21 cellular contexts compared by ENCODE assay signal in genomic region chr3:171940250-171940649, GRCh38.
DNase-seq lines count a peak whose midpoint lies in the region; ATAC-seq, FAIRE-seq and TF ChIP-seq lines count a peak whose summit lies in the region.
"Had no signal": no experiment of that assay in that cellular context is flagged by ENCODE, and none has a peak within 500 bp of the region (broad histone marks: within the 10 kb centered on the region; RNA-seq: fewer than 3 reads in every experiment).

No MANE protein-coding gene starts in this region.

- H3K4ac ChIP-seq in mesenchymal stem cell (ENCODE audit: low read depth in 1 of 2, low read length in 2 of 2), result peak overlapping the region; percentile 32 to 35

- no peaks in the 10 kb centered on the region for H3K79me2 ChIP-seq in osteoblast (ENCODE audit: insufficient read depth, low read length)

- H3K23ac ChIP-seq in mesenchymal stem cell (ENCODE audit: low read length in 2 of 2), result no peak overlapping the region

- no peak for TF ChIP-seq EP300 in A549 (IDR thresholded peaks at IDR 0.05)

- H3K4me1 ChIP-seq in A549 (peaks cover 61% of the 10 kb centered on the region), mesenchymal stem cell (ENCODE audit: control insufficient read depth, insufficient read depth, low read depth, low read length) (peaks cover 7% of the 10 kb centered on the region), osteoblast (ENCODE audit: insufficient read depth, low read length) (peaks cover 13% of the 10 kb centered on the region), testis (no peaks in the 10 kb centered on the region)
- H3K4me1 ChIP-seq: HAP-1 had no signal

- no peak overlapping the region for H2BK12ac ChIP-seq in mesenchymal stem cell (ENCODE audit: low read length in 2 of 2)

- H2AFZ ChIP-seq in mesenchymal stem cell (ENCODE audit: low read depth, low read length), result no peak overlapping the region
- peak overlapping the region; percentile 58 for H2AFZ ChIP-seq in osteoblast (ENCODE audit: low read length)

- TF ChIP-seq RAD21 in A549 (conservative IDR thresholded peaks at IDR 0.05 in 1 of 2, IDR thresholded peaks at IDR 0.05 in 1 of 2), result no peak

- H3K9me3 ChIP-seq in A549 (no peaks in the 10 kb centered on the region), mesenchymal stem cell (ENCODE audit: control insufficient read depth, low read length) (no peaks in the 10 kb centered on the region), osteoblast (ENCODE audit: low read depth, low read length) (no peaks in the 10 kb centered on the region), testis (no peaks in the 10 kb centered on the region)
- H3K9me3 ChIP-seq: HAP-1 had no signal

- intact Hi-C loops in testis (cut with DNase I; ENCODE audit: low total_unique reads), result no loop called here

- H3K18ac ChIP-seq in mesenchymal stem cell (ENCODE audit: low read depth in 1 of 2, low read length in 2 of 2), result peak overlapping the region in 1 of 2 experiments; percentile 75

- TF ChIP-seq POLR2A in A549 (IDR thresholded peaks at IDR 0.05; ENCODE audit: low read length) (no peak), NB4 (IDR thresholded peaks at IDR 0.05; ENCODE audit: extremely low read depth, insufficient read length) (no peak), testis (IDR thresholded peaks at IDR 0.05) (no peak)

- FAIRE-seq in A549 (lab: Jason Lieb, UNC), result no peak
- FAIRE-seq: D721Med, G401.6, GM12891, H1 had no signal

- no peak overlapping the region for H4K8ac ChIP-seq in mesenchymal stem cell (ENCODE audit: low read length)

- TF ChIP-seq CTCF in A549 (IDR thresholded peaks at IDR 0.05), result no peak
- TF ChIP-seq CTCF in NB4 (IDR thresholded peaks at IDR 0.05; ENCODE audit: low read depth, low read length), result no peak
- no peak for TF ChIP-seq CTCF in osteoblast (IDR thresholded peaks at IDR 0.05; ENCODE audit: extremely low read depth, low read depth, low read length)
- TF ChIP-seq CTCF in testis (IDR thresholded peaks at IDR 0.05), result no peak

- H3K79me1 ChIP-seq in mesenchymal stem cell (replicated peaks; ENCODE audit: low read length, poor library complexity, severe bottlenecking), result no peaks in the 10 kb centered on the region

- no peak overlapping the region for H2BK5ac ChIP-seq in mesenchymal stem cell (ENCODE audit: low read depth, low read length, poor library complexity, severe bottlenecking)

- H4K91ac ChIP-seq in mesenchymal stem cell (ENCODE audit: low read length), result no peak overlapping the region

- POLR2A ChIA-PET in A549 (lab: Yijun Ruan, JAX), result no interaction called here

- no peak for ATAC-seq in A549

- H3K4me2 ChIP-seq in A549 (peak overlapping the region; percentile 25; the same call in 1 of the 3 replicates), mesenchymal stem cell (ENCODE audit: low read length, poor library complexity, severe bottlenecking) (no peak overlapping the region), osteoblast (ENCODE audit: insufficient read depth, low read length) (no peak overlapping the region)

- no peak overlapping the region for H2BK120ac ChIP-seq in mesenchymal stem cell (ENCODE audit: low read depth, low read length)

- H3K9ac ChIP-seq in mesenchymal stem cell (ENCODE audit: low read length), result no peak overlapping the region

- CTCF ChIA-PET in A549 (lab: Yijun Ruan, JAX), result no interaction called here

- H3K36me3 ChIP-seq in mesenchymal stem cell (ENCODE audit: control insufficient read depth in 1 of 2, insufficient read depth in 2 of 2, low read depth in 1 of 2, low read length in 2 of 2) (no peaks in the 10 kb centered on the region), osteoblast (ENCODE audit: insufficient read depth, low read length) (no peaks in the 10 kb centered on the region), testis (ENCODE audit: low read depth, missing control alignments) (no peaks in the 10 kb centered on the region)
- H3K36me3 ChIP-seq: HAP-1 had no signal

- H2BK15ac ChIP-seq in mesenchymal stem cell (ENCODE audit: low read depth, poor library complexity, severe bottlenecking), result no peak overlapping the region

- no peak overlapping the region for H3K14ac ChIP-seq in mesenchymal stem cell (ENCODE audit: low read length in 2 of 2)

- H3K27me3 ChIP-seq in mesenchymal stem cell (ENCODE audit: control insufficient read depth in 1 of 2, insufficient read depth in 1 of 2, low read length in 2 of 2), result no peaks in the 10 kb centered on the region
- H3K27me3 ChIP-seq in osteoblast (ENCODE audit: insufficient read depth, low read length), result no peaks in the 10 kb centered on the region
- no peaks in the 10 kb centered on the region for H3K27me3 ChIP-seq in testis

- H2AK5ac ChIP-seq in mesenchymal stem cell (ENCODE audit: low read length, severe bottlenecking), result peak overlapping the region; percentile 68

- H3K4me3 ChIP-seq in A549 (no peak overlapping the region), NB4 (ENCODE audit: low read depth, low read length) (no peak overlapping the region), mesenchymal stem cell (ENCODE audit: insufficient read depth in 1 of 2, low read depth in 1 of 2, low read length in 2 of 2) (no peak overlapping the region), osteoblast (ENCODE audit: insufficient read depth, low read length) (no peak overlapping the region), testis (no peak overlapping the region)
- H3K4me3 ChIP-seq: HAP-1 had no signal

- DNase-seq in A549 (ENCODE audit: low read depth in 1 of 2, low spot score in 1 of 2) (no peak), NB4 (ENCODE audit: low read depth) (peak; percentile 25), mesenchymal stem cell (no peak), osteoblast (ENCODE audit: insufficient read length, low spot score, missing footprints) (no peak), testis (no peak), AG08396 (ENCODE audit: low spot score) (no peak), dermis blood vessel endothelial cell (no peak), C1 segment of cervical spinal cord (lab: John Stamatoyannopoulos, UW) (no peak)
- DNase-seq: 8988T, ACHN, DMS153, DMS79 treated with DMSO at 0.1 percent for 48 hours, EL, HFFc6 had no signal

- no peaks in the 10 kb centered on the region for H4K20me1 ChIP-seq in osteoblast (ENCODE audit: insufficient read depth, low read length)

- H3K27ac ChIP-seq in A549, result peak overlapping the region in 1 of 2 experiments; percentile 62; a peak in 3 of 6 replicates
- peak overlapping the region; percentile 29 for H3K27ac ChIP-seq in mesenchymal stem cell (ENCODE audit: low read length, poor library complexity, severe bottlenecking)
- no peak overlapping the region for H3K27ac ChIP-seq in osteoblast (ENCODE audit: low read depth, low read length)
- no peak overlapping the region for H3K27ac ChIP-seq in testis
- H3K27ac ChIP-seq: C4-2B, HL-60 had no signal

- 47% methylated on average over 3 of the region's 3 CpGs for WGBS in A549 (ENCODE audit: missing lambda C conversion rate)
- WGBS in mesenchymal stem cell, result 69% methylated on average over 2 of the region's 3 CpGs
- 57 to 60% methylated on average over 3 of the region's 3 CpGs for WGBS in testis, 2 donors

TF ChIP-seq in A549, 52 proteins besides CTCF, POLR2A, EP300 and RAD21:
- TF ChIP-seq CBX8 (IDR thresholded peaks at IDR 0.05) (no peak), HOXB13 (CRISPR knock-in tag; IDR thresholded peaks at IDR 0.05; ENCODE audit: low read depth) (no peak), PBX3 (IDR thresholded peaks at IDR 0.05) (no peak), FOSL2 (IDR thresholded peaks at IDR 0.05) (no peak), FOSL2 (CRISPR knock-in tag; IDR thresholded peaks at IDR 0.05) (no peak), EHF (CRISPR knock-in tag; IDR thresholded peaks at IDR 0.05) (no peak), GATA3 (IDR thresholded peaks at IDR 0.05; ENCODE audit: borderline replicate concordance) (no peak), TP53 (CRISPR knock-in tag; IDR thresholded peaks at IDR 0.05) (no peak), RFX5 (IDR thresholded peaks at IDR 0.05) (no peak), KDM1A (IDR thresholded peaks at IDR 0.05; ENCODE audit: low read depth) (no peak)
TF ChIP-seq in A549: peak in this region for 0.
